8 cellular contexts compared by ENCODE assay signal in genomic region chr3:112561085-112561692, GRCh38.
A peak's percentile ranks its signal among the peaks of the same experiment; 100 is the strongest.
DNase-seq lines count a peak whose midpoint lies in the region; ATAC-seq lines count a peak whose summit lies in the region.

No MANE protein-coding gene starts in this region.

- peak; percentile 27 for ATAC-seq in HG02642 (IDR thresholded peaks at IDR 0.05; ENCODE audit: poor library complexity, unreplicated experiment)

- DNase-seq in NCI-H2081 (lab: John Stamatoyannopoulos, UW) (peak; percentile 48 to 70), NCI-H2081 treated with DMSO at 0.1 percent for 48 hours (lab: John Stamatoyannopoulos, UW) (no peak), NCI-H1105 treated with DMSO at 0.1 percent for 48 hours (lab: John Stamatoyannopoulos, UW) (peak; percentile 54), T1000 (lab: John Stamatoyannopoulos, UW) (peak; percentile 42), brain pericyte (ENCODE audit: low read depth, low spot score) (peak; percentile 40), iPS-NIHi7 (ENCODE audit: extremely low spot score) (peak; percentile 57)

- peak overlapping the region; percentile 81 to 97 (median 94) for H3K27ac ChIP-seq in skin epidermis

- H3K4me3 ChIP-seq in skin epidermis: peak overlapping the region; percentile 72 to 94 (median 90)
